17 cellular contexts compared by ENCODE assay signal in the genomic region with DNA sequence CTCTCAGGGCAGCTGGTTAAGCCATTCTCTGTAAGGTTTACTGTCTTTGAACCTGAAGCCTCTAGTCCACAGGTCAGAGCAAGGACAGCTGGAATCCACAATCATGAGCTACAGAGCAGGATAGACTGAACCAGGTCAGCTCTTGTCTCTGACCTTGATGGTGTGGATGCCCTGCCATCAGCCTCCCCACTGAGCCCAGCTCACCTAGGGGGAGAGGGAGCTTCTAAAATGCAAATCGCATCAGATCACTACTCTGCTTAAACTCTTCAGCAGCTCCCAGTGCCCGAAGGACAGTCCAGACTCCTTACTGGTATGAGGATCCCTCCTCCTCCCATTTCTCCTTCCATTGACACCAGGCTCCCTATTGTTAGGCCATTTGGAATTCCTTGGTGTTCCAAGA.
DNase-seq lines count a peak whose midpoint lies in the region; ATAC-seq, FAIRE-seq and TF ChIP-seq lines count a peak whose summit lies in the region.
"Had no signal": no experiment of that assay in that cellular context is flagged by ENCODE, and none has a peak within 500 bp of the region (broad histone marks: within the 10 kb centered on the region; RNA-seq: fewer than 3 reads in every experiment).

No MANE protein-coding gene starts in this region.

- H3K27me3 ChIP-seq in HUES48 (ENCODE audit: control insufficient read depth, insufficient read depth, low read length) = no peaks in the 10 kb centered on the region
- H3K27me3 ChIP-seq in endodermal cell (ENCODE audit: control insufficient read depth, insufficient read depth, low read length, poor library complexity, severe bottlenecking) = no peaks in the 10 kb centered on the region
- H3K27me3 ChIP-seq in pancreas = no peaks in the 10 kb centered on the region
- H3K27me3 ChIP-seq: BLaER1 had no signal

- no peak for TF ChIP-seq CTCF in endodermal cell (conservative IDR thresholded peaks at IDR 0.05)
- no peak for TF ChIP-seq CTCF in pancreas (IDR thresholded peaks at IDR 0.05)

- H3K4me3 ChIP-seq in HUES48 (ENCODE audit: low read depth, low read length) (no peak overlapping the region), endodermal cell (ENCODE audit: low read length) (no peak overlapping the region), pancreas (no peak overlapping the region)
- H3K4me3 ChIP-seq: BLaER1 had no signal

- H3K36me3 ChIP-seq in HUES48 (ENCODE audit: control insufficient read depth, insufficient read depth, low read length) = no peaks in the 10 kb centered on the region
- no peaks in the 10 kb centered on the region for H3K36me3 ChIP-seq in endodermal cell (ENCODE audit: control insufficient read depth, insufficient read depth, low read length)
- H3K36me3 ChIP-seq in pancreas = no peaks in the 10 kb centered on the region
- H3K36me3 ChIP-seq: BLaER1 had no signal

- H3K4me3 Mint-ChIP-seq in endodermal cell = no peak overlapping the region
- no peak overlapping the region for H3K4me3 Mint-ChIP-seq in stimulated activated memory B cell treated with anti-CD40 and anti-IgM and Interleukin-4, amounts not matched to agents 10 μg/mL and 1 μg/mL and 100 μg/mL, for 72 hours
- H3K4me3 Mint-ChIP-seq: CD14-positive monocyte; CD4-positive, alpha-beta memory T cell; HFFc6 had no signal

- intact Hi-C loops in pancreas (cut with DNase I) = no loop called here

- ATAC-seq in stimulated activated memory B cell treated with anti-CD40 and anti-IgM and Interleukin-4, amounts not matched to agents 10 μg/mL and 1 μg/mL and 100 μg/mL, for 72 hours = no peak
- no peak for ATAC-seq in pancreas
- ATAC-seq: HCT116 had no signal

- peaks cover 15% of the 10 kb centered on the region for H3K4me1 Mint-ChIP-seq in endodermal cell
- H3K4me1 Mint-ChIP-seq in stimulated activated memory B cell treated with anti-CD40 and anti-IgM and Interleukin-4, amounts not matched to agents 10 μg/mL and 1 μg/mL and 100 μg/mL, for 72 hours = peaks cover 27% of the 10 kb centered on the region
- H3K4me1 Mint-ChIP-seq: CD14-positive monocyte; CD4-positive, alpha-beta memory T cell had no signal

- H3K27me3 Mint-ChIP-seq in endodermal cell (ENCODE audit: insufficient read depth) = no peaks in the 10 kb centered on the region
- no peaks in the 10 kb centered on the region for H3K27me3 Mint-ChIP-seq in stimulated activated memory B cell treated with anti-CD40 and anti-IgM and Interleukin-4, amounts not matched to agents 10 μg/mL and 1 μg/mL and 100 μg/mL, for 72 hours
- H3K27me3 Mint-ChIP-seq: CD4-positive, alpha-beta memory T cell had no signal

- H3K27ac ChIP-seq in HUES48 (ENCODE audit: low read depth, low read length) = peak overlapping the region; percentile 13
- H3K27ac ChIP-seq in endodermal cell (ENCODE audit: low read depth, low read length) = no peak overlapping the region
- no peak overlapping the region for H3K27ac ChIP-seq in pancreas
- H3K27ac ChIP-seq: BLaER1 had no signal

- 49% methylated on average over 2 of the region's 2 CpGs; no CpG with 5 or more reads in 1 of the 2 experiments for WGBS in endodermal cell (ENCODE audit: insufficient coverage in 1 of 2, insufficient read length in 1 of 2), 2 experiments
- 44 to 58% methylated on average over 2 of the region's 2 CpGs for WGBS in pancreas, 2 donors

- no peak for FAIRE-seq in pancreas (lab: Jason Lieb, UNC)
- no peak for FAIRE-seq in GM12892 (lab: Jason Lieb, UNC)
- FAIRE-seq: H54 had no signal

- H3K9me3 ChIP-seq in HUES48 (ENCODE audit: control insufficient read depth, insufficient read depth, low read length) (no peaks in the 10 kb centered on the region), endodermal cell (ENCODE audit: control insufficient read depth, low read length) (no peaks in the 10 kb centered on the region), pancreas (no peaks in the 10 kb centered on the region)

- no peaks in the 10 kb centered on the region for H3K36me3 Mint-ChIP-seq in endodermal cell (ENCODE audit: low read depth)
- no peaks in the 10 kb centered on the region for H3K36me3 Mint-ChIP-seq in stimulated activated memory B cell treated with anti-CD40 and anti-IgM and Interleukin-4, amounts not matched to agents 10 μg/mL and 1 μg/mL and 100 μg/mL, for 72 hours
- H3K36me3 Mint-ChIP-seq: CD14-positive monocyte; CD4-positive, alpha-beta memory T cell had no signal

- peak; percentile 56 for DNase-seq in ELF-1 (ENCODE audit: low read depth, low spot score)
- DNase-seq in endodermal cell = peak; percentile 80
- DNase-seq in NCI-H1694 (lab: John Stamatoyannopoulos, UW) = no peak
- DNase-seq in pancreas = no peak
- no peak for DNase-seq in GM12892 (ENCODE audit: insufficient read length)
- DNase-seq: 8988T; CD4-positive, alpha-beta memory T cell; DMS153; DMS79; GF-D8; HFFc6 had no signal

- H3K9ac ChIP-seq in HUES48 (ENCODE audit: low read depth, low read length) (no peak overlapping the region), endodermal cell (ENCODE audit: extremely low read depth, low read length, poor library complexity, severe bottlenecking) (no peak overlapping the region)
- H3K9ac ChIP-seq: BLaER1 had no signal

- H3K4me1 ChIP-seq in HUES48 (ENCODE audit: control insufficient read depth, insufficient read depth, low read length) (peaks cover 24% of the 10 kb centered on the region), endodermal cell (ENCODE audit: control insufficient read depth, insufficient read depth, low read length) (no peaks in the 10 kb centered on the region), pancreas (no peaks in the 10 kb centered on the region)
- H3K4me1 ChIP-seq: BLaER1 had no signal

- TF ChIP-seq POLR2A in GM12892 (IDR thresholded peaks at IDR 0.05; ENCODE audit: low read depth, low read length) = no peak

- peaks cover 6% of the 10 kb centered on the region for H3K9me3 Mint-ChIP-seq in endodermal cell
- peaks cover 3% of the 10 kb centered on the region for H3K9me3 Mint-ChIP-seq in stimulated activated memory B cell treated with anti-CD40 and anti-IgM and Interleukin-4, amounts not matched to agents 10 μg/mL and 1 μg/mL and 100 μg/mL, for 72 hours
- H3K9me3 Mint-ChIP-seq: HFFc6 had no signal

- no peak overlapping the region for H3K27ac Mint-ChIP-seq in endodermal cell
- peak overlapping the region; percentile 25 for H3K27ac Mint-ChIP-seq in stimulated activated memory B cell treated with anti-CD40 and anti-IgM and Interleukin-4, amounts not matched to agents 10 μg/mL and 1 μg/mL and 100 μg/mL, for 72 hours
- H3K27ac Mint-ChIP-seq: CD14-positive monocyte; CD4-positive, alpha-beta memory T cell; HFFc6 had no signal

Comparison
In these comparisons a context has a peak if more than half of its experiments do, and no peak if none do; other contexts are left out.
1. DNase-seq: peak in ELF-1 (single experiment) and endodermal cell (single experiment); none in NCI-H1694 (single experiment), pancreas (0 of 6) and GM12892 (single experiment).